In genomic region chr10:84755311-84755710, GRCh38 we compare ENCODE assay signal across 27 cellular contexts.
"Had no signal": no experiment of that assay in that cellular context is flagged by ENCODE, and none has a peak within 500 bp of the region (broad histone marks: within the 10 kb centered on the region; RNA-seq: fewer than 3 reads in every experiment).

No MANE protein-coding gene starts in this region.

- H3K4me1 ChIP-seq: gastrocnemius medialis, heart left ventricle, prostate gland, right atrium auricular region, stomach, thyroid gland, vagina had no signal

- H3K4me2 ChIP-seq: hepatocyte had no signal

- ATAC-seq: effector memory CD8-positive, alpha-beta T cell; gastrocnemius medialis; heart left ventricle; left lobe of liver; mucosa of descending colon; natural killer cell treated with Interleukin-12 subunit alpha and Interleukin-12 subunit beta and Interleukin-15 and Interleukin-18, amount 100 ng/mL, for 72 hours; sciatic nerve; stimulated activated effector memory CD8-positive, alpha-beta T cell treated with anti-CD3 and anti-CD28 coated beads, Interleukin-12 subunit alpha, Interleukin-12 subunit beta, amount 100 ng/mL, for 72 hours had no signal

- H3K27me3 ChIP-seq: gastrocnemius medialis, heart left ventricle, hepatocyte, right atrium auricular region, stomach, thyroid gland, vagina had no signal

- H3K79me2 ChIP-seq: hepatocyte had no signal

- H3K9me3 ChIP-seq: gastrocnemius medialis, heart left ventricle, mucosa of descending colon, prostate gland, right atrium auricular region, stomach, thyroid gland, vagina had no signal

- H3K27me3 Mint-ChIP-seq: effector memory CD8-positive, alpha-beta T cell; memory B cell; naive B cell; natural killer cell treated with Interleukin-12 subunit alpha and Interleukin-12 subunit beta and Interleukin-15 and Interleukin-18, amount 100 ng/mL, for 72 hours had no signal

- H3K9me3 Mint-ChIP-seq: memory B cell; stimulated activated effector memory CD8-positive, alpha-beta T cell treated with anti-CD3 and anti-CD28 coated beads, Interleukin-12 subunit alpha, Interleukin-12 subunit beta, amount 100 ng/mL, for 72 hours had no signal

- DNase-seq: dermis blood vessel endothelial cell; effector memory CD8-positive, alpha-beta T cell; gastrocnemius medialis; heart left ventricle; kidney; mucosa of descending colon; naive B cell; nucleus accumbens; stimulated activated CD4-positive, alpha-beta T cell treated with anti-CD3 and anti-CD28 coated beads, Interleukin-2, amount 100 ng/mL, for 24 hours; stimulated activated CD4-positive, alpha-beta T cell treated with anti-CD3 and anti-CD28 coated beads, Interleukin-4, amount 100 ng/mL, for 24 hours; stimulated activated naive CD4-positive, alpha-beta T cell treated with Interleukin-2 at 50 U/mL for 16 hours; stomach; thyroid gland; trophoblast cell had no signal

- H3K4me3 ChIP-seq: coronary artery, gastrocnemius medialis, heart left ventricle, hepatocyte, lung, mucosa of descending colon, prostate gland, right atrium auricular region, stomach, thyroid gland, vagina had no signal

- H3K4me1 Mint-ChIP-seq: memory B cell; mesothelial cell of epicardium; naive B cell; neural crest cell; stimulated activated effector memory CD8-positive, alpha-beta T cell treated with anti-CD3 and anti-CD28 coated beads, Interleukin-12 subunit alpha, Interleukin-12 subunit beta, amount 100 ng/mL, for 72 hours had no signal

- H2AFZ ChIP-seq: hepatocyte had no signal

- H3K27ac Mint-ChIP-seq: effector memory CD8-positive, alpha-beta T cell; memory B cell; mesothelial cell of epicardium; naive B cell; natural killer cell treated with Interleukin-12 subunit alpha and Interleukin-12 subunit beta and Interleukin-15 and Interleukin-18, amount 100 ng/mL, for 72 hours; stimulated activated effector memory CD8-positive, alpha-beta T cell treated with anti-CD3 and anti-CD28 coated beads, Interleukin-12 subunit alpha, Interleukin-12 subunit beta, amount 100 ng/mL, for 72 hours had no signal

- H3K36me3 ChIP-seq: gastrocnemius medialis, heart left ventricle, prostate gland, right atrium auricular region, stomach, thyroid gland, vagina had no signal

- H3K4me3 Mint-ChIP-seq: effector memory CD8-positive, alpha-beta T cell; memory B cell; mesothelial cell of epicardium; naive B cell; natural killer cell treated with Interleukin-12 subunit alpha and Interleukin-12 subunit beta and Interleukin-15 and Interleukin-18, amount 100 ng/mL, for 72 hours; neural crest cell; stimulated activated effector memory CD8-positive, alpha-beta T cell treated with anti-CD3 and anti-CD28 coated beads, Interleukin-12 subunit alpha, Interleukin-12 subunit beta, amount 100 ng/mL, for 72 hours had no signal

- H3K36me3 Mint-ChIP-seq: memory B cell; mesothelial cell of epicardium; naive B cell; natural killer cell treated with Interleukin-12 subunit alpha and Interleukin-12 subunit beta and Interleukin-15 and Interleukin-18, amount 100 ng/mL, for 72 hours; stimulated activated effector memory CD8-positive, alpha-beta T cell treated with anti-CD3 and anti-CD28 coated beads, Interleukin-12 subunit alpha, Interleukin-12 subunit beta, amount 100 ng/mL, for 72 hours had no signal

- H3K27ac ChIP-seq: coronary artery, gastrocnemius medialis, heart left ventricle, hepatocyte, prostate gland, right atrium auricular region, stomach, thyroid gland, vagina had no signal
